ENCODE assay signal across 24 cellular contexts in the genomic region with DNA sequence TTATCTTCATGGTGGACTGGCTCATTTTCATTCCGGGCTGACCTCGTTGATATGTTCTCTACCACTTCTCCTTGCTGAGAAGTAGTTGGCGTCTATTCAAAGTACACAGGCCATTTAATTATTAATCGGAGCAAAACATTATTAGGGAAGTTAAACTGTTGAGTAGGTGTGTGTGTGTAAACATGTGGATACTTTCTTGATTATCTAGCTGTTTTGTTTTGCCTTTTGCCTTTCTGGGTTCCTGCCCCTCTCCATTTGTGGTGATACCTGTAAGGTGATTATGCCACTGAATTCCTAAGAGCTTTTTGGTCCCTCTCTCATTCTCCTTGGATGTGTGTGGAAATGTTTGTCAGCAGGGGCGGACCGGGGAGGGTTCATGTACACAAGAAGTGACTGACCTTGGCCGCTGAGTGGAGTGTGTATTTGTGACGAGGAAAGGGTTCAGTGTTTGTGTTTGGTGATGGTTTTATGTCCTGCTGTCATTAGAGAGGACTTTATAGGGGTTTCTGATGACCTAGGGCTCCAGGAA. TPM values are rescaled to one million over a fixed set of nuclear protein-coding genes. Genes with fewer than 3 reads are reported as not detected.
A peak's percentile ranks its signal among the peaks of the same experiment; 100 is the strongest.
DNase-seq lines count a peak whose midpoint lies in the region; ATAC-seq, FAIRE-seq and TF ChIP-seq lines count a peak whose summit lies in the region.
"Had no signal": no experiment of that assay in that cellular context is flagged by ENCODE, and none has a peak within 500 bp of the region (broad histone marks: within the 10 kb centered on the region; RNA-seq: fewer than 3 reads in every experiment).

No MANE protein-coding gene starts in this region.

- TF ChIP-seq EP300 in HepG2 (IDR thresholded peaks at IDR 0.05; ENCODE audit: low read depth in 2 of 2, low read length in 2 of 2) (peak in 1 of 2 experiments; percentile 75; a peak in 2 of 4 replicates), HepG2 (CRISPR knock-in tag; IDR thresholded peaks at IDR 0.05; ENCODE audit: borderline replicate concordance) (peak; percentile 58; the same call in 1 of the 2 replicates), upper lobe of left lung (IDR thresholded peaks at IDR 0.05) (peak in 1 of 4 donors; percentile 56)

- in situ Hi-C loops in HepG2 (cut with HindIII; ENCODE audit: extremely low pct_ligation_motif_present, low pct_unique_long_range_greater_than_20kb): no loop called here

- no TSS peak for BruUV-seq in HepG2 (replicated peaks; lab: Mats Ljungman, UMichigan)

- H3K27me3 ChIP-seq in right cardiac atrium (ENCODE audit: control insufficient read depth, insufficient read depth): no peaks in the 10 kb centered on the region
- peaks cover 0 to 4% of the 10 kb centered on the region in 2 experiments; a peak in 1 of 5 replicates for H3K27me3 ChIP-seq in HepG2 (ENCODE audit: control insufficient read depth in 1 of 2, insufficient read depth in 2 of 2, low read length in 2 of 2)
- no peaks in the 10 kb centered on the region for H3K27me3 ChIP-seq in upper lobe of left lung
- H3K27me3 ChIP-seq: esophagus muscularis mucosa had no signal

- no peaks in the 10 kb centered on the region for H3K79me2 ChIP-seq in HepG2 (ENCODE audit: insufficient read depth, low read length)

- 65% methylated on average over 8 of the region's 8 CpGs for WGBS in right cardiac atrium
- under 1% methylated on average over 8 of the region's 8 CpGs for WGBS in HepG2 (ENCODE audit: low lambda C conversion rate)
- WGBS in upper lobe of left lung, 2 donors: 50 to 69% methylated on average over 8 of the region's 8 CpGs

- H3K27ac ChIP-seq in right cardiac atrium (ENCODE audit: low read length) (no peak overlapping the region), VCaP (peak overlapping the region; percentile 52), HepG2 (ENCODE audit: extremely low read length, insufficient read depth, low read length) (no peak overlapping the region), upper lobe of left lung (peak overlapping the region in 3 of 4 donors; percentile 4 to 67 (median 50))
- H3K27ac ChIP-seq: esophagus muscularis mucosa, psoas muscle, SK-N-MC had no signal

- ATAC-seq in left ventricle myocardium superior (peak; percentile 11), right cardiac atrium (no peak), HepG2 (peak; percentile 79), upper lobe of left lung (ENCODE audit: low FRiP score in 2 of 2) (peak; percentile 42 to 82), HG03354 (IDR thresholded peaks at IDR 0.05; ENCODE audit: poor library complexity, severe bottlenecking, unreplicated experiment) (no peak)
- ATAC-seq: Panc1, psoas muscle had no signal

- H4K20me1 ChIP-seq in HepG2 (ENCODE audit: insufficient read depth, low read length): no peaks in the 10 kb centered on the region

- H3K4me1 ChIP-seq in right cardiac atrium (ENCODE audit: control insufficient read depth, insufficient read depth, low read length) (peaks cover 3% of the 10 kb centered on the region), HepG2 (ENCODE audit: insufficient read depth, low read length) (peaks cover 72% of the 10 kb centered on the region), upper lobe of left lung (peaks cover 11 to 31% (median 19%) of the 10 kb centered on the region in 4 donors)

- TF ChIP-seq POLR2A in HepG2 (IDR thresholded peaks at IDR 0.05; ENCODE audit: insufficient read depth in 1 of 2, low read depth in 2 of 2, low read length in 2 of 2) (no peak), upper lobe of left lung (IDR thresholded peaks at IDR 0.05) (no peak)

- DNase-seq in left ventricle myocardium superior (no peak), right cardiac atrium (no peak), HepG2 (ENCODE audit: low spot score) (peak; percentile 80), upper lobe of left lung (peak in 1 of 2 donors; percentile 73), D721Med (ENCODE audit: insufficient read length, low spot score) (no peak), NCI-H1694 (lab: John Stamatoyannopoulos, UW) (no peak)
- DNase-seq: ACHN; activated B cell treated with CpG ODN at 0.5 μM for 24 hours; activated CD4-positive, alpha-beta memory T cell treated with anti-CD3 and anti-CD28 coated beads, Interleukin-2, amount 10 ng/mL, durations not matched to agents 7 days and 5 days; activated naive CD4-positive, alpha-beta T cell treated with anti-CD3 and anti-CD28 coated beads, Interleukin-2, amount 10 ng/mL, durations not matched to agents 7 days and 5 days; activated T-cell treated with anti-CD3 and anti-CD28 coated beads, Interleukin-2, amount 50 U/mL, for 24 hours; aorta; CD4-positive, CD25-positive, alpha-beta regulatory T cell; cerebellar nuclear complex; effector CD8-positive, alpha-beta T cell; glutamatergic neuron; NCI-H146; psoas muscle; stimulated activated CD4-positive, alpha-beta T cell treated with anti-CD3 and anti-CD28 coated beads, Interleukin-12 subunit alpha, Interleukin-12 subunit beta, amount 100 ng/mL, for 4 hours had no signal

- no peak overlapping the region for H3K9ac ChIP-seq in HepG2 (ENCODE audit: insufficient read depth, low read depth, low read length)

- no peaks in the 10 kb centered on the region for H3K9me3 ChIP-seq in right cardiac atrium (ENCODE audit: control insufficient read depth, low read length)
- H3K9me3 ChIP-seq in HepG2 (ENCODE audit: low read length): no peaks in the 10 kb centered on the region
- no peaks in the 10 kb centered on the region for H3K9me3 ChIP-seq in upper lobe of left lung
- H3K9me3 ChIP-seq: esophagus muscularis mucosa, psoas muscle had no signal

- CTCF ChIA-PET in HepG2 (lab: Yijun Ruan, JAX; ENCODE audit: low intra/inter-chr PET ratio, low total read pairs): no interaction called here

- TF ChIP-seq CTCF in VCaP (conservative IDR thresholded peaks at IDR 0.05) (no peak), HepG2 (CRISPR knock-in tag; IDR thresholded peaks at IDR 0.05) (0 out of 2 replicates have a peak, but pooled peaks have one; percentile 13), upper lobe of left lung (IDR thresholded peaks at IDR 0.05) (no peak), D721Med (IDR thresholded peaks at IDR 0.05; ENCODE audit: insufficient read depth, missing control alignments) (no peak)

- H3K36me3 ChIP-seq in HepG2 (replicated peaks in 1 of 2; ENCODE audit: control insufficient read depth in 1 of 2, insufficient read depth in 2 of 2, low read length in 2 of 2) (no peaks in the 10 kb centered on the region), upper lobe of left lung (no peaks in the 10 kb centered on the region)
- H3K36me3 ChIP-seq: esophagus muscularis mucosa had no signal

- peak; percentile 83 for FAIRE-seq in HepG2 (lab: Jason Lieb, UNC)
- FAIRE-seq in D721Med (lab: Jason Lieb, UNC): no peak

- peak overlapping the region; percentile 55 for H3K4me2 ChIP-seq in HepG2 (ENCODE audit: low read depth, low read length)

- no peak overlapping the region for H2AFZ ChIP-seq in HepG2 (ENCODE audit: low read length)

- POLR2A ChIA-PET in HepG2 (lab: Yijun Ruan, JAX): interaction anchor here (0.7 to 2.0 kb wide), 5 partner anchors 14 to 57 kb away, joined by 4 to 11 read pairs (median 6); partner anchors contain the start of gene PPP2R5A

- intact Hi-C loops in left ventricle myocardium superior (cut with micrococcal nuclease): no loop called here
- intact Hi-C loops in right cardiac atrium (cut with DNase I): no loop called here
- intact Hi-C loops in HepG2 (cut with micrococcal nuclease; ENCODE audit: unreplicated experiment): loop anchor here (5.0 kb wide), 2 partner anchors 44 to 59 kb away; partner anchors contain the start of gene PPP2R5A

- H3K4me3 ChIP-seq in right cardiac atrium (ENCODE audit: low read length): no peak overlapping the region
- H3K4me3 ChIP-seq in HepG2 (replicated peaks in 1 of 3; ENCODE audit: insufficient read depth in 1 of 3, low read depth in 2 of 3, low read length in 3 of 3): no peak overlapping the region; a peak in 1 of 6 replicates
- H3K4me3 ChIP-seq in upper lobe of left lung: no peak overlapping the region
- H3K4me3 ChIP-seq: esophagus muscularis mucosa, psoas muscle, SK-N-MC had no signal

- no peak for TF ChIP-seq RAD21 in HepG2 (CRISPR knock-in tag; IDR thresholded peaks at IDR 0.05)

TF ChIP-seq in HepG2, 621 proteins besides CTCF, POLR2A, EP300 and RAD21 (continues in another document):
- TF ChIP-seq KDM4B (CRISPR knock-in tag; IDR thresholded peaks at IDR 0.05) (no peak), NFIC (IDR thresholded peaks at IDR 0.05; ENCODE audit: low read length) (peak; percentile 53; the same call in 1 of the 2 replicates), MIER2 (CRISPR knock-in tag; IDR thresholded peaks at IDR 0.05) (0 out of 2 replicates have a peak, but pooled peaks have one; percentile 46), SMAD1 (CRISPR knock-in tag; IDR thresholded peaks at IDR 0.05; ENCODE audit: borderline replicate concordance, low read depth) (no peak), ZNF317 (CRISPR knock-in tag; IDR thresholded peaks at IDR 0.05) (0 out of 2 replicates have a peak, but pooled peaks have one; percentile 47), ZNF563 (CRISPR knock-in tag; IDR thresholded peaks at IDR 0.05) (no peak)

RNA-seq across cellular contexts. Expression of gene PPP2R5A, which starts 56.6 kb away (rescaled TPM):
- total RNA-seq in left ventricle myocardium superior (80.7 TPM), right cardiac atrium (10 to 100 TPM; 58.4 to 72.0 (median 61.3) TPM), HepG2 (2016; rRNA removed; fragmentation: Illumina TruSeq; extraction: Trizol) (22.0 and 26.5 TPM in 2 replicates), upper lobe of left lung (100 to 1,000 TPM in 1 of 6 donors, 10 to 100 TPM in 5; 71.2 to 130 (median 88.5) TPM)
- polyA plus RNA-seq in right cardiac atrium (53.1 TPM), HepG2 (2011; rRNA removed) (27.5 and 31.4 TPM in 2 replicates)
- 6.9 and 7.3 TPM in 2 replicates for total RNA-seq in HepG2 (2016; cell fraction: cytosol; rRNA removed; fragmentation: Illumina TruSeq; extraction: Trizol; ENCODE audit: low read depth)
- 21.8 and 25.0 TPM in 2 replicates for total RNA-seq in HepG2 (2016; cell fraction: insoluble cytoplasmic fraction; rRNA removed; fragmentation: Illumina TruSeq; extraction: Trizol)
- 22.7 and 24.3 TPM in 2 replicates for total RNA-seq in HepG2 (2016; cell fraction: membrane; rRNA removed; fragmentation: Illumina TruSeq; extraction: Trizol)
- 15.8 and 16.6 TPM in 2 replicates for total RNA-seq in HepG2 (2016; cell fraction: nucleus; rRNA removed; fragmentation: Illumina TruSeq; extraction: Trizol)
- polyA plus RNA-seq in HepG2 (2011; cell fraction: cytosol; rRNA removed): 14.2 and 20.6 TPM in 2 replicates
- polyA plus RNA-seq in HepG2 (2011; cell fraction: nucleus; rRNA removed): 13.4 and 15.4 TPM in 2 replicates
- polyA plus RNA-seq in HepG2 (2012): 20.6 and 22.6 TPM in 2 replicates
- 5.8 and 6.4 TPM in 2 replicates for polyA plus RNA-seq in HepG2 (2016; cell fraction: cytosol; fragmentation: Illumina TruSeq; extraction: Trizol; ENCODE audit: low read depth)
- polyA plus RNA-seq in HepG2 (2016; cell fraction: insoluble cytoplasmic fraction; fragmentation: Illumina TruSeq; extraction: Trizol; ENCODE audit: low read depth): 27.2 and 28.9 TPM in 2 replicates
- polyA plus RNA-seq in HepG2 (2016; cell fraction: membrane; fragmentation: Illumina TruSeq; extraction: Trizol; ENCODE audit: low read depth): 18.6 and 19.6 TPM in 2 replicates
- 19.9 and 22.9 TPM in 2 replicates for polyA plus RNA-seq in HepG2 (2016; cell fraction: nucleus; fragmentation: Illumina TruSeq; extraction: Trizol; ENCODE audit: insufficient read depth, low read depth)
- 10.8 and 12.7 TPM in 2 replicates for polyA minus RNA-seq in HepG2 (2011; rRNA and poly(A)+ RNA removed; ENCODE audit: low replicate concordance)
- 16.4 and 21.3 TPM in 2 replicates for polyA minus RNA-seq in HepG2 (2011; cell fraction: cytosol; rRNA and poly(A)+ RNA removed)
- 21.4 and 23.7 TPM in 2 replicates for polyA minus RNA-seq in HepG2 (2011; cell fraction: nucleus; rRNA and poly(A)+ RNA removed)

Comparison
In these comparisons a context has a peak if more than half of its experiments do, and no peak if none do; other contexts are left out.
1. ATAC-seq: peak in left ventricle myocardium superior (single experiment), HepG2 (single experiment) and upper lobe of left lung (2 of 2); none in right cardiac atrium (0 of 2) and HG03354 (single experiment).
2. H3K27ac ChIP-seq: peak in VCaP (single experiment) and upper lobe of left lung (3 of 4); none in right cardiac atrium (single experiment) and HepG2 (single experiment).